ENCODE assay signal across 8 cellular contexts in genomic region chr17:81040791-81041337, GRCh38. TPM values are rescaled to one million over a fixed set of nuclear protein-coding genes. Genes with fewer than 3 reads are reported as not detected.
A peak's percentile ranks its signal among the peaks of the same experiment; 100 is the strongest.
DNase-seq lines count a peak whose midpoint lies in the region; TF ChIP-seq lines count a peak whose summit lies in the region.

No MANE protein-coding gene starts in this region.

- H3K4me2 ChIP-seq in fibroblast of lung (ENCODE audit: extremely low read depth, insufficient read depth, low read length): no peak overlapping the region

- H3K79me2 ChIP-seq in fibroblast of lung (ENCODE audit: control insufficient read depth, insufficient read depth, low read length): peaks cover 36% of the 10 kb centered on the region

- peak; percentile 22 to 43 for TF ChIP-seq CTCF in fibroblast of lung (conservative IDR thresholded peaks at IDR 0.05 in 1 of 2, IDR thresholded peaks at IDR 0.05 in 1 of 2; ENCODE audit: low read depth in 1 of 2, low read length in 2 of 2)

- no peaks in the 10 kb centered on the region for H3K36me3 ChIP-seq in SJCRH30
- no peaks in the 10 kb centered on the region for H3K36me3 ChIP-seq in fibroblast of lung (ENCODE audit: control insufficient read depth, insufficient read depth, low read length)

- H3K9me3 ChIP-seq in SJCRH30 (replicated peaks): no peaks in the 10 kb centered on the region
- no peaks in the 10 kb centered on the region for H3K9me3 ChIP-seq in fibroblast of lung (ENCODE audit: control insufficient read depth, insufficient read depth, low read depth, low read length)

- no peak overlapping the region for H2AFZ ChIP-seq in fibroblast of lung (ENCODE audit: low read length)

- no peak overlapping the region for H3K27ac ChIP-seq in SJCRH30
- H3K27ac ChIP-seq in fibroblast of lung (ENCODE audit: insufficient read depth, low read length): peak overlapping the region; percentile 38
- H3K27ac ChIP-seq in temporal lobe (ENCODE audit: low read depth, low read length): peak overlapping the region; percentile 4

- H3K4me3 ChIP-seq in SJCRH30 (no peak overlapping the region), fibroblast of lung (replicated peaks in 1 of 4; ENCODE audit: control extremely low read depth in 1 of 4, insufficient read depth in 1 of 4, low read depth in 3 of 4, low read length in 4 of 4) (no peak overlapping the region)

- peaks cover 44% of the 10 kb centered on the region for H3K4me1 ChIP-seq in SJCRH30
- H3K4me1 ChIP-seq in fibroblast of lung (ENCODE audit: control insufficient read depth, extremely low read depth, insufficient read depth, low read length): peaks cover 18% of the 10 kb centered on the region

- H3K9ac ChIP-seq in fibroblast of lung (ENCODE audit: insufficient read depth, low read length): no peak overlapping the region

- H3K27me3 ChIP-seq in SJCRH30 (no peaks in the 10 kb centered on the region), fibroblast of lung (ENCODE audit: control insufficient read depth, insufficient read depth, low read length) (no peaks in the 10 kb centered on the region)

- no peaks in the 10 kb centered on the region for H4K20me1 ChIP-seq in fibroblast of lung (ENCODE audit: control insufficient read depth, extremely low read depth, insufficient read depth, low read length)

- DNase-seq in activated naive CD4-positive, alpha-beta T cell treated with Interleukin-2 at 50 U/mL for 16 hours: peak; percentile 16
- no peak for DNase-seq in activated naive CD4-positive, alpha-beta T cell (lab: John Stamatoyannopoulos, UW)
- peak; percentile 53 to 65 for DNase-seq in SJCRH30
- DNase-seq in fibroblast of lung (ENCODE audit: low read depth in 2 of 2): peak in 1 of 2 donors; percentile 49
- no peak for DNase-seq in DMS153 (lab: John Stamatoyannopoulos, UW)
- DNase-seq in middle frontal gyrus (ENCODE audit: extremely low spot score, low spot score): no peak
- no peak for DNase-seq in Ammon's horn (ENCODE audit: low spot score)

RNA-seq across cellular contexts. Expression of gene BAIAP2, which starts 5.9 kb away (rescaled TPM):
- 22.1 and 26.0 TPM in 2 replicates for total RNA-seq in SJCRH30 (2014; rRNA removed; shearing (Covaris generic))
- total RNA-seq in fibroblast of lung: 10.0 and 13.4 TPM in 2 replicates
- polyA plus RNA-seq in fibroblast of lung: 6.0 and 10.9 TPM in 2 replicates
- 11.7 and 22.1 TPM in 2 replicates for polyA plus RNA-seq in fibroblast of lung (2012)
- polyA minus RNA-seq in fibroblast of lung (ENCODE audit: low replicate concordance): 15.5 and 29.9 TPM in 2 replicates
- total RNA-seq in temporal lobe: 20.2 TPM

RNA-seq across cellular contexts. Expression of gene CHMP6, which starts 49.2 kb away (rescaled TPM):
- 23.5 and 27.6 TPM in 2 replicates for total RNA-seq in SJCRH30 (2014; rRNA removed; shearing (Covaris generic))
- 9.2 and 11.2 TPM in 2 replicates for total RNA-seq in fibroblast of lung
- 30.1 and 34.4 TPM in 2 replicates for polyA plus RNA-seq in fibroblast of lung
- 33.4 and 34.9 TPM in 2 replicates for polyA plus RNA-seq in fibroblast of lung (2012)
- polyA minus RNA-seq in fibroblast of lung (ENCODE audit: low replicate concordance): 7.2 and 12.8 TPM in 2 replicates
- total RNA-seq in temporal lobe: 17.2 TPM

Comparison
In these comparisons a context has a peak if more than half of its experiments do, and no peak if none do; other contexts are left out.
1. DNase-seq: peak in activated naive CD4-positive, alpha-beta T cell treated with Interleukin-2 at 50 U/mL for 16 hours (single experiment) and SJCRH30 (2 of 2); none in activated naive CD4-positive, alpha-beta T cell (0 of 4), DMS153 (single experiment), middle frontal gyrus (single experiment) and Ammon's horn (single experiment).